In genomic region chr3:122146466-122146865, GRCh38 we compare ENCODE assay signal across 9 cellular contexts. TPM values are rescaled to one million over a fixed set of nuclear protein-coding genes. Genes with fewer than 3 reads are reported as not detected.
DNase-seq lines count a peak whose midpoint lies in the region; ATAC-seq and TF ChIP-seq lines count a peak whose summit lies in the region.
"Had no signal": no experiment of that assay in that cellular context is flagged by ENCODE, and none has a peak within 500 bp of the region (broad histone marks: within the 10 kb centered on the region; RNA-seq: fewer than 3 reads in every experiment).

No MANE protein-coding gene starts in this region.

- ATAC-seq in GM21529 (IDR thresholded peaks at IDR 0.05; ENCODE audit: unreplicated experiment), result peak; percentile 93

- no peak overlapping the region for H4K8ac ChIP-seq in mesendoderm (ENCODE audit: low read depth, low read length)

- no peaks in the 10 kb centered on the region for H3K79me1 ChIP-seq in mesendoderm (ENCODE audit: low read length)

- H3K27ac ChIP-seq in hepatocyte, result no peak overlapping the region
- no peak overlapping the region for H3K27ac ChIP-seq in mesendoderm (ENCODE audit: low read depth, low read length)
- no peak overlapping the region for H3K27ac ChIP-seq in testis

- no peak overlapping the region for H3K9ac ChIP-seq in mesendoderm (ENCODE audit: low read length)

- TF ChIP-seq CTCF in GM13976 (IDR thresholded peaks at IDR 0.05; ENCODE audit: borderline replicate concordance, control extremely low read depth, extremely low read depth, insufficient read depth, missing control alignments) (no peak), hepatocyte (IDR thresholded peaks at IDR 0.05; ENCODE audit: poor library complexity) (no peak), testis (IDR thresholded peaks at IDR 0.05) (no peak)

- H2BK5ac ChIP-seq in mesendoderm (ENCODE audit: low read length), result no peak overlapping the region

- in situ Hi-C loops in GM13976 (cut with MboI; ENCODE audit: low sequenced_read_pairs, unreplicated experiment), result no loop called here

- H3K9me3 ChIP-seq in hepatocyte (ENCODE audit: low read depth) (no peaks in the 10 kb centered on the region), testis (no peaks in the 10 kb centered on the region)

- H3K36me3 ChIP-seq in hepatocyte (replicated peaks; ENCODE audit: insufficient read depth, low read depth) (no peaks in the 10 kb centered on the region), mesendoderm (ENCODE audit: control insufficient read depth, insufficient read depth, low read length) (no peaks in the 10 kb centered on the region), testis (ENCODE audit: low read depth, missing control alignments) (no peaks in the 10 kb centered on the region)

- H3K56ac ChIP-seq in mesendoderm (ENCODE audit: low read length), result no peak overlapping the region

- 90% methylated on average over 3 of the region's 3 CpGs for WGBS in hepatocyte (ENCODE audit: low lambda C conversion rate, missing lambda C conversion rate)
- WGBS in mesendoderm (ENCODE audit: extremely low coverage, insufficient coverage, low lambda C conversion rate), result no CpG with 5 or more reads among the region's 3 CpGs
- 94 to 98% methylated on average over 3 of the region's 3 CpGs for WGBS in testis, 2 donors

- H3K79me2 ChIP-seq in hepatocyte (no peaks in the 10 kb centered on the region), mesendoderm (ENCODE audit: control insufficient read depth, insufficient read depth, low read length) (no peaks in the 10 kb centered on the region)

- H3K23ac ChIP-seq in mesendoderm (ENCODE audit: low read length), result no peak overlapping the region

- no peak overlapping the region for H2AK5ac ChIP-seq in mesendoderm (ENCODE audit: low read length)

- H3K4ac ChIP-seq in mesendoderm (ENCODE audit: low read depth, low read length), result no peak overlapping the region

- H3K27me3 ChIP-seq in hepatocyte (no peaks in the 10 kb centered on the region), mesendoderm (ENCODE audit: insufficient read depth, low read length, poor library complexity) (no peaks in the 10 kb centered on the region), testis (no peaks in the 10 kb centered on the region)

- DNase-seq in GM13976 (ENCODE audit: low spot score) (peak; percentile 61), MV-4-11 (lab: John Stamatoyannopoulos, UW) (peak; percentile 14), hepatocyte (ENCODE audit: low spot score) (peak; percentile 18), NCI-H1092 treated with DMSO at 0.1 percent for 48 hours (lab: John Stamatoyannopoulos, UW) (no peak), RKO (ENCODE audit: low spot score) (no peak), mesendoderm (no peak), testis (no peak)
- DNase-seq: naive B cell had no signal

- no peak overlapping the region for H2BK120ac ChIP-seq in mesendoderm (ENCODE audit: low read depth, low read length)

- no peak overlapping the region for H3K18ac ChIP-seq in mesendoderm (ENCODE audit: low read length)

- H3K4me3 ChIP-seq in hepatocyte, result no peak overlapping the region
- no peak overlapping the region for H3K4me3 ChIP-seq in mesendoderm (ENCODE audit: low read length)
- H3K4me3 ChIP-seq in testis, result no peak overlapping the region

- no peaks in the 10 kb centered on the region for H3K9me2 ChIP-seq in hepatocyte (replicated peaks; ENCODE audit: insufficient read depth)

- no peak overlapping the region for H2BK15ac ChIP-seq in mesendoderm (replicated peaks; ENCODE audit: low read depth)

- H4K5ac ChIP-seq in mesendoderm (ENCODE audit: low read length), result no peak overlapping the region

- no peak for TF ChIP-seq POLR2A in testis (IDR thresholded peaks at IDR 0.05)

- intact Hi-C loops in testis (cut with DNase I; ENCODE audit: low total_unique reads), result no loop called here

- no peak overlapping the region for H2AFZ ChIP-seq in hepatocyte

- H3K4me1 ChIP-seq in hepatocyte (ENCODE audit: insufficient read depth) (no peaks in the 10 kb centered on the region), mesendoderm (ENCODE audit: control insufficient read depth, low read depth, low read length) (no peaks in the 10 kb centered on the region), testis (no peaks in the 10 kb centered on the region)

- no peak overlapping the region for H3K4me2 ChIP-seq in hepatocyte
- no peak overlapping the region for H3K4me2 ChIP-seq in mesendoderm (ENCODE audit: low read length)

- H4K20me1 ChIP-seq in hepatocyte (ENCODE audit: insufficient read depth, poor library complexity, severe bottlenecking), result no peaks in the 10 kb centered on the region

RNA-seq across cellular contexts. Expression of gene CASR, which starts 37.0 kb away (rescaled TPM):
- 0.32 and 0.37 TPM in 2 replicates for total RNA-seq in hepatocyte
- 0.18 and 0.61 TPM in 2 replicates for polyA plus RNA-seq in hepatocyte
- 0.03 TPM for polyA plus RNA-seq in mesendoderm (2013, experiment 1 of 2)
- polyA plus RNA-seq in mesendoderm (2013, experiment 2 of 2), result 0.10 TPM
- 1 to 10 TPM; 1.2 to 1.4 TPM for total RNA-seq in testis
- polyA plus RNA-seq in testis (ENCODE audit: insufficient read depth, low read depth, low replicate concordance), result 0.30 TPM

Comparison
In these comparisons a context has a peak if more than half of its experiments do, and no peak if none do; other contexts are left out.
1. DNase-seq: peak in GM13976 (single experiment), MV-4-11 (single experiment) and hepatocyte (single experiment); none in NCI-H1092 treated with DMSO at 0.1 percent for 48 hours (single experiment), RKO (single experiment), mesendoderm (single experiment) and testis (single experiment).